Comparison of ENCODE assay signal across 1 cellular context in genomic region chr12:105931762-105932587, GRCh38.
TF ChIP-seq lines count a peak whose summit lies in the region.

No MANE protein-coding gene starts in this region.

TF ChIP-seq in HepG2, 621 proteins besides CTCF, POLR2A, EP300 and RAD21 (continued from another document):
- TF ChIP-seq ZNF660 (CRISPR knock-in tag; IDR thresholded peaks at IDR 0.05; ENCODE audit: borderline replicate concordance, low read depth) (no peak), ZNF34 (CRISPR knock-in tag; IDR thresholded peaks at IDR 0.05; ENCODE audit: borderline replicate concordance) (no peak)
